Comparison of ENCODE assay signal across 17 cellular contexts in the genomic region with DNA sequence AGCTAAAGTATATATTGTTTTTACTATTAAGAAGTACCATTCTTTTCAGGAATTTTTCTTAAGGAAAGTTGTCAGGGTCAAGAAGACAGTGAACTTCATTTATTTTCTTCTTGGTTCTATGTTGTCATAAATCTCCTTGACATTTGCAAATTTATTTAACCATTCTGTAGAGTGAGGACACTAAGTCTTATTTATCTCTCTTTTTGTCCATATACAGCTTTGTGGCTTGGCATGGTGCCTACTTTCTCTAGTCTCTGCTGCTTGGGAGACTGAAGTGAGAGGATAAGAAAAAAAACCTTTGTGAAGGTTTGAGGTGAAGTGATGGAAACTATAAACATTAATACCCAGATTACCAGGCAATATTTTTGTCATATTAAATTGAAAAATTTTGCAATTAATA.
DNase-seq lines count a peak whose midpoint lies in the region; ATAC-seq and TF ChIP-seq lines count a peak whose summit lies in the region.
"Had no signal": no experiment of that assay in that cellular context is flagged by ENCODE, and none has a peak within 500 bp of the region (broad histone marks: within the 10 kb centered on the region; RNA-seq: fewer than 3 reads in every experiment).

No MANE protein-coding gene starts in this region.

- TF ChIP-seq CTCF in VCaP (conservative IDR thresholded peaks at IDR 0.05), result no peak
- no peak for TF ChIP-seq CTCF in kidney epithelial cell (IDR thresholded peaks at IDR 0.05; ENCODE audit: insufficient read depth, low read length, poor library complexity, severe bottlenecking)

- peak overlapping the region; percentile 59; the same call in 1 of the 2 replicates for H3K27ac ChIP-seq in VCaP
- H3K27ac ChIP-seq: BLaER1, skin epidermis, WERI-Rb-1 had no signal

- H3K4me3 ChIP-seq in kidney epithelial cell (ENCODE audit: low read depth, low read length), result no peak overlapping the region
- H3K4me3 ChIP-seq: BLaER1, skin epidermis had no signal

- DNase-seq in EH (ENCODE audit: low read depth) (peak; percentile 33), M059J (ENCODE audit: low read depth) (peak; percentile 68), kidney epithelial cell (ENCODE audit: low read depth) (peak; percentile 16)
- DNase-seq: activated CD8-positive, alpha-beta memory T cell treated with anti-CD3 and anti-CD28 coated beads, Interleukin-2, amount 50 U/mL, for 4 hours; GF-D8; NCI-H1048; NCI-H524; Right ventricle myocardium superior; WERI-Rb-1 had no signal

- no peaks in the 10 kb centered on the region for H3K36me3 ChIP-seq in kidney epithelial cell (ENCODE audit: control insufficient read depth, insufficient read depth, low read length)
- H3K36me3 ChIP-seq: BLaER1, WERI-Rb-1 had no signal

- no peaks in the 10 kb centered on the region for H3K27me3 ChIP-seq in kidney epithelial cell (ENCODE audit: control insufficient read depth, insufficient read depth, low read length)
- H3K27me3 ChIP-seq: BLaER1 had no signal

- ATAC-seq in GM18873 (IDR thresholded peaks at IDR 0.05; ENCODE audit: low FRiP score, unreplicated experiment), result no peak
- no peak for ATAC-seq in GM21576 (IDR thresholded peaks at IDR 0.05; ENCODE audit: unreplicated experiment)
- ATAC-seq in GM21528 (IDR thresholded peaks at IDR 0.05; ENCODE audit: low FRiP score, unreplicated experiment), result no peak
- no peak for ATAC-seq in HG03135 (IDR thresholded peaks at IDR 0.05; ENCODE audit: unreplicated experiment)
- ATAC-seq: HCT116 had no signal

Comparison
In these comparisons a context has a peak if more than half of its experiments do, and no peak if none do; other contexts are left out.
1. DNase-seq: peak in every context shown above with its lines; median percentile 68 in M059J; 33 in EH; 16 in kidney epithelial cell.